28 cellular contexts compared by ENCODE assay signal in the genomic region with DNA sequence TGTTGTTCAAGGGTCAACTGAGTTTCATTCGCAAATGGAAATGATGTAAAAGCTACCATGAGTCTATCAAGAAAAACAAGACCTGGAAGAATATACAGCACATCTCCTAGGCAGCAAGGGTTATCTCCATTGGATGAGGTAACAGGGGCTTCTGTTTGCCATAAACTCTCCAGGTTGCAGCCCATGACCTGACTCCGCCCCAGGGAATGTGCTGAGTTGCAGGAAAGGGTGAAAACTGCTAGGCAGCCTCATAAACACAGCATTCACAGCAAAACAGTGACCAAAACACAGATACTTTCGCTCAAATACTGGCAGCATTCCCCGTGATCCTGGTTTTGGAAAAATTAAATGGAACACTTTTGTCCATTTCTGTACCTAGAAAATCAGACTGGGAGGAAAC. TPM values are rescaled to one million over a fixed set of nuclear protein-coding genes. Genes with fewer than 3 reads are reported as not detected.
DNase-seq lines count a peak whose midpoint lies in the region; ATAC-seq, FAIRE-seq and TF ChIP-seq lines count a peak whose summit lies in the region.
"Had no signal": no experiment of that assay in that cellular context is flagged by ENCODE, and none has a peak within 500 bp of the region (broad histone marks: within the 10 kb centered on the region; RNA-seq: fewer than 3 reads in every experiment).

No MANE protein-coding gene starts in this region.

- no peaks in the 10 kb centered on the region for H3K79me1 ChIP-seq in H1 (ENCODE audit: low read depth, low read length)

- H2AFZ ChIP-seq in HepG2 (ENCODE audit: low read length) (no peak overlapping the region), H1 (ENCODE audit: low read length) (no peak overlapping the region)

- DNase-seq in HepG2 (ENCODE audit: low spot score) (no peak), right lobe of liver (no peak), H1 (ENCODE audit: low read depth in 1 of 2, low spot score in 2 of 2) (no peak), left kidney (ENCODE audit: low read depth, low spot score) (peak; percentile 30), T-helper 17 cell (no peak), globus pallidus (ENCODE audit: low spot score) (no peak)
- DNase-seq: Calu3; CD8-positive, alpha-beta memory T cell; DMS53; H9; Karpas-422; MV-4-11; NCI-H1105 treated with DMSO at 0.1 percent for 48 hours; NCI-H1694; NCI-H2081; NCI-H2171; NCI-H524 treated with DMSO at 0.1 percent for 48 hours; NCI-H82; Peyer's patch; SJCRH30 had no signal

- no peak overlapping the region for H2BK5ac ChIP-seq in H1 (ENCODE audit: low read depth, low read length)

- peaks cover 2% of the 10 kb centered on the region for H3K36me3 Mint-ChIP-seq in T-helper 17 cell (ENCODE audit: low read depth)

- H3K18ac ChIP-seq in H1 (ENCODE audit: extremely low read depth, low read length), result no peak overlapping the region

- FAIRE-seq in HepG2 (lab: Jason Lieb, UNC) (no peak), H1 (lab: Jason Lieb, UNC) (no peak)

- TF ChIP-seq POLR2A in HepG2 (IDR thresholded peaks at IDR 0.05; ENCODE audit: insufficient read depth in 1 of 2, low read depth in 2 of 2, low read length in 2 of 2) (no peak), right lobe of liver (IDR thresholded peaks at IDR 0.05) (no peak), H1 (IDR thresholded peaks at IDR 0.05; ENCODE audit: control extremely low read depth in 1 of 2, low read depth in 2 of 2, low read length in 2 of 2) (no peak)

- ATAC-seq in HepG2 (no peak), right lobe of liver (no peak), HG03378 (IDR thresholded peaks at IDR 0.05; ENCODE audit: unreplicated experiment) (no peak), T-helper 17 cell (no peak), HG03097 (IDR thresholded peaks at IDR 0.05; ENCODE audit: low FRiP score, unreplicated experiment) (no peak)

- H4K5ac ChIP-seq in H1 (ENCODE audit: insufficient read length, low read depth, low read length), result no peak overlapping the region

- H3K27ac ChIP-seq in HepG2 (ENCODE audit: extremely low read length, insufficient read depth, low read length), result no peak overlapping the region
- no peak overlapping the region for H3K27ac ChIP-seq in right lobe of liver
- no peak overlapping the region for H3K27ac ChIP-seq in H1 (ENCODE audit: low read depth, low read length)
- H3K27ac ChIP-seq: 22Rv1, C4-2B, Peyer's patch, SJCRH30 had no signal

- H4K91ac ChIP-seq in H1 (replicated peaks; ENCODE audit: insufficient read length, low read length), result no peak overlapping the region

- intact Hi-C loops in HepG2 (cut with micrococcal nuclease; ENCODE audit: unreplicated experiment) (no loop called here), right lobe of liver (cut with DNase I) (no loop called here)

- H3K14ac ChIP-seq in H1 (ENCODE audit: insufficient read length), result no peak overlapping the region

- H3K79me2 ChIP-seq in HepG2 (ENCODE audit: insufficient read depth, low read length) (no peaks in the 10 kb centered on the region), H1 (ENCODE audit: control insufficient read depth in 1 of 2, insufficient read depth in 2 of 2, low read length in 2 of 2) (no peaks in the 10 kb centered on the region)

- 98% methylated on average over 4 of the region's 4 CpGs for WGBS in HepG2 (ENCODE audit: low lambda C conversion rate)
- WGBS in right lobe of liver (ENCODE audit: insufficient coverage, low coverage, low lambda C conversion rate, missing lambda C conversion rate), result 80% methylated on average over 2 of the region's 4 CpGs
- WGBS in H1 (ENCODE audit: extremely low coverage in 1 of 2, insufficient coverage in 1 of 2, insufficient read length in 1 of 2, insufficient replicate concordance in 2 of 2, low coverage in 1 of 2, low lambda C conversion rate in 2 of 2, missing lambda C conversion rate in 1 of 2), 2 experiments, result 93% methylated on average over 4 of the region's 4 CpGs; no CpG with 5 or more reads in 1 of the 2 experiments

- H4K20me1 ChIP-seq in HepG2 (ENCODE audit: insufficient read depth, low read length) (no peaks in the 10 kb centered on the region; the same call in 1 of the 2 replicates), H1 (replicated peaks in 1 of 2; ENCODE audit: control insufficient read depth in 1 of 2, insufficient read depth in 2 of 2, low read length in 2 of 2) (no peaks in the 10 kb centered on the region)

- H3K9me3 ChIP-seq in HepG2 (ENCODE audit: low read length) (no peaks in the 10 kb centered on the region), right lobe of liver (no peaks in the 10 kb centered on the region), H1 (ENCODE audit: insufficient read depth in 2 of 2, low read depth in 1 of 2, low read length in 1 of 2) (no peaks in the 10 kb centered on the region), T-helper 17 cell (ENCODE audit: control insufficient read depth, low read length, poor library complexity, severe bottlenecking) (no peaks in the 10 kb centered on the region)
- H3K9me3 ChIP-seq: Peyer's patch, SJCRH30 had no signal

- no peaks in the 10 kb centered on the region for H3K4me1 ChIP-seq in HepG2 (ENCODE audit: insufficient read depth, low read length)
- no peaks in the 10 kb centered on the region for H3K4me1 ChIP-seq in right lobe of liver
- no peaks in the 10 kb centered on the region for H3K4me1 ChIP-seq in H1 (replicated peaks in 1 of 4; ENCODE audit: control insufficient read depth in 3 of 4, insufficient read depth in 4 of 4, low read length in 3 of 4)
- H3K4me1 ChIP-seq: Peyer's patch had no signal

- no peak overlapping the region for H3K56ac ChIP-seq in H1 (replicated peaks; ENCODE audit: insufficient read length, low read depth, low read length)

- H3K27me3 Mint-ChIP-seq in T-helper 17 cell, result no peaks in the 10 kb centered on the region
- H3K27me3 Mint-ChIP-seq: CD8-positive, alpha-beta memory T cell; IgD-negative memory B cell had no signal

- H3K27me3 ChIP-seq in HepG2 (ENCODE audit: control insufficient read depth in 1 of 2, insufficient read depth in 2 of 2, low read length in 2 of 2) (no peaks in the 10 kb centered on the region), right lobe of liver (no peaks in the 10 kb centered on the region), H1 (replicated peaks in 1 of 4; ENCODE audit: control insufficient read depth in 3 of 4, extremely low read depth in 1 of 4, insufficient read depth in 3 of 4, low read length in 3 of 4) (peaks cover 0 to 1% (median 0%) of the 10 kb centered on the region in 4 experiments; a peak in 1 of 7 replicates)
- H3K27me3 ChIP-seq: Peyer's patch, SJCRH30 had no signal

- TF ChIP-seq EP300 in HepG2 (IDR thresholded peaks at IDR 0.05; ENCODE audit: low read depth in 2 of 2, low read length in 2 of 2) (no peak), HepG2 (CRISPR knock-in tag; IDR thresholded peaks at IDR 0.05; ENCODE audit: borderline replicate concordance) (no peak), H1 (IDR thresholded peaks at IDR 0.05; ENCODE audit: borderline replicate concordance in 1 of 2, low read depth in 2 of 2, low read length in 2 of 2) (no peak)

- no peak overlapping the region for H3K23ac ChIP-seq in H1 (ENCODE audit: insufficient read length)

- H3K23me2 ChIP-seq in H1 (ENCODE audit: low read depth, low read length), result no peaks in the 10 kb centered on the region; the same call in 1 of the 2 replicates

- POLR2A ChIA-PET in HepG2 (lab: Yijun Ruan, JAX) (no interaction called here), H1 (lab: Charles Lee; ENCODE audit: partially characterized antibody) (interaction anchor here (1.3 to 1.6 kb wide), 2 partner anchors 24 to 55 kb away, joined by 3 read pairs; no protein-coding TSS in a partner anchor)

- no peak overlapping the region for H2BK120ac ChIP-seq in H1 (replicated peaks; ENCODE audit: low read depth, low read length)

- in situ Hi-C loops in HepG2 (cut with HindIII; ENCODE audit: extremely low pct_ligation_motif_present, low pct_unique_long_range_greater_than_20kb), result no loop called here

- H3K4me2 ChIP-seq in HepG2 (ENCODE audit: low read depth, low read length) (no peak overlapping the region), H1 (ENCODE audit: insufficient read depth in 1 of 2, low read depth in 2 of 2, low read length in 2 of 2) (no peak overlapping the region)

- H3K4me1 Mint-ChIP-seq in T-helper 17 cell, result peaks cover 6% of the 10 kb centered on the region
- H3K4me1 Mint-ChIP-seq: H9, IgD-negative memory B cell had no signal

- no peak overlapping the region for H2BK20ac ChIP-seq in H1 (ENCODE audit: low read length)

- H2BK15ac ChIP-seq in H1 (ENCODE audit: low read length), result no peak overlapping the region

- no peak overlapping the region for H3K4ac ChIP-seq in H1 (replicated peaks; ENCODE audit: insufficient read length, low read depth, low read length)

- H2BK12ac ChIP-seq in H1 (ENCODE audit: low read depth, low read length), result no peak overlapping the region

- no peak for TF ChIP-seq RAD21 in HepG2 (CRISPR knock-in tag; IDR thresholded peaks at IDR 0.05)
- no peak for TF ChIP-seq RAD21 in H1 (IDR thresholded peaks at IDR 0.05 in 1 of 2, conservative IDR thresholded peaks at IDR 0.05 in 1 of 2; ENCODE audit: low read depth in 2 of 2, low read length in 2 of 2)

- no TSS peak for BruUV-seq in HepG2 (replicated peaks; lab: Mats Ljungman, UMichigan)

- H3K9ac ChIP-seq in HepG2 (ENCODE audit: insufficient read depth, low read depth, low read length), result no peak overlapping the region
- H3K9ac ChIP-seq in H1 (replicated peaks in 1 of 4; ENCODE audit: extremely low read depth in 1 of 4, low read depth in 3 of 4, low read length in 3 of 4), result no peak overlapping the region

- CTCF ChIA-PET in HepG2 (lab: Yijun Ruan, JAX; ENCODE audit: low intra/inter-chr PET ratio, low total read pairs) (interaction anchor here (2.2 kb wide), 1 partner anchor 196 kb away, joined by 11 read pairs; no protein-coding TSS in a partner anchor), H1 (lab: Charles Lee; ENCODE audit: partially characterized antibody) (interaction anchor here (0.6 to 1.4 kb wide), 6 partner anchors 16 to 199 kb away, joined by 3 read pairs; no protein-coding TSS in a partner anchor)

- no peak overlapping the region for H4K8ac ChIP-seq in H1 (ENCODE audit: extremely low read depth, insufficient read depth, low read length)

- H3K36me3 ChIP-seq in HepG2 (replicated peaks in 1 of 2; ENCODE audit: control insufficient read depth in 1 of 2, insufficient read depth in 2 of 2, low read length in 2 of 2), result peaks cover 5 to 11% of the 10 kb centered on the region in 2 experiments
- H3K36me3 ChIP-seq in right lobe of liver, result peaks cover 0 to 40% (median 7%) of the 10 kb centered on the region in 4 donors
- peaks cover 5 to 38% (median 17%) of the 10 kb centered on the region in 4 experiments; a peak in 6 of 8 replicates for H3K36me3 ChIP-seq in H1 (ENCODE audit: control insufficient read depth in 2 of 4, insufficient read depth in 4 of 4, low read length in 3 of 4)

- no peak overlapping the region for H3K27ac Mint-ChIP-seq in T-helper 17 cell
- H3K27ac Mint-ChIP-seq: CD8-positive, alpha-beta memory T cell; IgD-negative memory B cell had no signal

- H2AK5ac ChIP-seq in H1 (ENCODE audit: low read depth, low read length), result no peak overlapping the region

- no peak for TF ChIP-seq CTCF in HepG2 (CRISPR knock-in tag; IDR thresholded peaks at IDR 0.05)
- no peak for TF ChIP-seq CTCF in right lobe of liver (IDR thresholded peaks at IDR 0.05)
- TF ChIP-seq CTCF in H1 (IDR thresholded peaks at IDR 0.05; ENCODE audit: control extremely low read depth in 1 of 3, insufficient read depth in 1 of 3, low read depth in 1 of 3, low read length in 3 of 3), result no peak

- no peak overlapping the region for H3K4me3 Mint-ChIP-seq in T-helper 17 cell
- H3K4me3 Mint-ChIP-seq: CD8-positive, alpha-beta memory T cell; H9; IgD-negative memory B cell had no signal

- no peak overlapping the region for H3K4me3 ChIP-seq in HepG2 (replicated peaks in 1 of 3; ENCODE audit: insufficient read depth in 1 of 3, low read depth in 2 of 3, low read length in 3 of 3)
- H3K4me3 ChIP-seq in right lobe of liver, result no peak overlapping the region
- no peak overlapping the region for H3K4me3 ChIP-seq in H1 (ENCODE audit: extremely low read depth in 1 of 4, insufficient read depth in 2 of 4, low read depth in 3 of 4, low read length in 4 of 4)
- H3K4me3 ChIP-seq: Peyer's patch, SJCRH30 had no signal

RNA-seq across cellular contexts. Expression of gene ACTA1, which starts 20.2 kb away (rescaled TPM):
- total RNA-seq in HepG2 (2016; rRNA removed; fragmentation: Illumina TruSeq; extraction: Trizol) (5.2 and 5.9 TPM in 2 replicates), right lobe of liver (10 to 100 TPM in 1 of 6 experiments, 1 to 10 TPM in 4, not detected in 1; 1.1 to 14.2 (median 1.3) TPM), T-helper 17 cell (not detected)
- total RNA-seq in HepG2 (2016; cell fraction: cytosol; rRNA removed; fragmentation: Illumina TruSeq; extraction: Trizol; ENCODE audit: low read depth), result 5.1 and 5.2 TPM in 2 replicates
- total RNA-seq in HepG2 (2016; cell fraction: insoluble cytoplasmic fraction; rRNA removed; fragmentation: Illumina TruSeq; extraction: Trizol), result 5.5 TPM in 2 replicates
- total RNA-seq in HepG2 (2016; cell fraction: membrane; rRNA removed; fragmentation: Illumina TruSeq; extraction: Trizol), result 5.3 and 6.0 TPM in 2 replicates
- 3.9 and 5.9 TPM in 2 replicates for total RNA-seq in HepG2 (2016; cell fraction: nucleus; rRNA removed; fragmentation: Illumina TruSeq; extraction: Trizol)
- polyA plus RNA-seq in HepG2 (2011; rRNA removed) (1.4 and 3.0 TPM in 2 replicates), H1 (2011; rRNA removed) (23.5 and 49.6 TPM in 2 replicates)
- 1.6 and 1.8 TPM in 2 replicates for polyA plus RNA-seq in HepG2 (2011; cell fraction: cytosol; rRNA removed)
- polyA plus RNA-seq in HepG2 (2011; cell fraction: nucleus; rRNA removed), result 3.8 and 5.9 TPM in 2 replicates
- 0.86 and 1.1 TPM in 2 replicates for polyA plus RNA-seq in HepG2 (2012)
- polyA plus RNA-seq in HepG2 (2016; cell fraction: cytosol; fragmentation: Illumina TruSeq; extraction: Trizol; ENCODE audit: low read depth), result 11.4 and 12.1 TPM in 2 replicates
- polyA plus RNA-seq in HepG2 (2016; cell fraction: insoluble cytoplasmic fraction; fragmentation: Illumina TruSeq; extraction: Trizol; ENCODE audit: low read depth), result 11.6 and 13.4 TPM in 2 replicates
- polyA plus RNA-seq in HepG2 (2016; cell fraction: membrane; fragmentation: Illumina TruSeq; extraction: Trizol; ENCODE audit: low read depth), result 11.0 and 11.7 TPM in 2 replicates
- 15.3 and 15.9 TPM in 2 replicates for polyA plus RNA-seq in HepG2 (2016; cell fraction: nucleus; fragmentation: Illumina TruSeq; extraction: Trizol; ENCODE audit: insufficient read depth, low read depth)
- polyA minus RNA-seq in HepG2 (2011; rRNA and poly(A)+ RNA removed; ENCODE audit: low replicate concordance), result 1.9 TPM in 1 of 2 replicates, not detected in the other
- polyA minus RNA-seq in HepG2 (2011; cell fraction: cytosol; rRNA and poly(A)+ RNA removed), result 0.79 and 3.4 TPM in 2 replicates
- polyA minus RNA-seq in HepG2 (2011; cell fraction: nucleus; rRNA and poly(A)+ RNA removed), result 0.39 and 0.99 TPM in 2 replicates
- 56.2 and 58.2 TPM in 2 replicates for total RNA-seq in H1 (2021; fragmentation: NEBNext Ultra II Directional; extraction: Animal tissue kit (Norgen Biotek cat#: 25700))
- polyA plus RNA-seq in H1 (2011; cell fraction: cytosol; rRNA removed), result 29.2 TPM
- 34.0 TPM for polyA plus RNA-seq in H1 (2011; cell fraction: nucleus; rRNA removed)
- polyA plus RNA-seq in H1 (2012, experiment 1 of 2), result 27.7 to 38.9 TPM (median 29.2 TPM) in 4 replicates
- 32.8 TPM for polyA plus RNA-seq in H1 (2012, experiment 2 of 2)
- polyA plus RNA-seq in H1 (2013, experiment 1 of 2), result 60.4 TPM
- polyA plus RNA-seq in H1 (2013, experiment 2 of 2), result 60.9 TPM
- 9.3 and 14.8 TPM in 2 replicates for polyA minus RNA-seq in H1 (2011; rRNA and poly(A)+ RNA removed)
- polyA minus RNA-seq in H1 (2011; cell fraction: cytosol; rRNA and poly(A)+ RNA removed), result 31.8 TPM
- 13.7 TPM for polyA minus RNA-seq in H1 (2011; cell fraction: nucleus; rRNA and poly(A)+ RNA removed)
- total RNA-seq: CD8-positive, alpha-beta memory T cell; M059J; OCI-LY7 had no signal
- polyA plus RNA-seq: AG04450; CD8-positive, alpha-beta memory T cell; IgD-negative memory B cell had no signal

RNA-seq across cellular contexts. Expression of gene NUP133, which starts 54.1 kb away (rescaled TPM):
- 45.6 and 78.5 TPM in 2 replicates for total RNA-seq in HepG2 (2016; rRNA removed; fragmentation: Illumina TruSeq; extraction: Trizol)
- total RNA-seq in HepG2 (2016; cell fraction: cytosol; rRNA removed; fragmentation: Illumina TruSeq; extraction: Trizol; ENCODE audit: low read depth), result 9.6 and 10.7 TPM in 2 replicates
- 46.9 and 76.4 TPM in 2 replicates for total RNA-seq in HepG2 (2016; cell fraction: insoluble cytoplasmic fraction; rRNA removed; fragmentation: Illumina TruSeq; extraction: Trizol)
- total RNA-seq in HepG2 (2016; cell fraction: membrane; rRNA removed; fragmentation: Illumina TruSeq; extraction: Trizol), result 15.8 and 18.8 TPM in 2 replicates
- total RNA-seq in HepG2 (2016; cell fraction: nucleus; rRNA removed; fragmentation: Illumina TruSeq; extraction: Trizol), result 29.2 and 34.2 TPM in 2 replicates
- 16.8 and 17.7 TPM in 2 replicates for polyA plus RNA-seq in HepG2 (2011; rRNA removed)
- 8.1 and 10.3 TPM in 2 replicates for polyA plus RNA-seq in HepG2 (2011; cell fraction: cytosol; rRNA removed)
- 13.7 and 16.6 TPM in 2 replicates for polyA plus RNA-seq in HepG2 (2011; cell fraction: nucleus; rRNA removed)
- polyA plus RNA-seq in HepG2 (2012), result 14.1 and 16.5 TPM in 2 replicates
- 2.5 and 2.6 TPM in 2 replicates for polyA plus RNA-seq in HepG2 (2016; cell fraction: cytosol; fragmentation: Illumina TruSeq; extraction: Trizol; ENCODE audit: low read depth)
- polyA plus RNA-seq in HepG2 (2016; cell fraction: insoluble cytoplasmic fraction; fragmentation: Illumina TruSeq; extraction: Trizol; ENCODE audit: low read depth), result 44.2 and 47.9 TPM in 2 replicates
- polyA plus RNA-seq in HepG2 (2016; cell fraction: membrane; fragmentation: Illumina TruSeq; extraction: Trizol; ENCODE audit: low read depth), result 6.6 and 6.8 TPM in 2 replicates
- polyA plus RNA-seq in HepG2 (2016; cell fraction: nucleus; fragmentation: Illumina TruSeq; extraction: Trizol; ENCODE audit: insufficient read depth, low read depth), result 25.0 and 28.2 TPM in 2 replicates
- polyA minus RNA-seq in HepG2 (2011; rRNA and poly(A)+ RNA removed; ENCODE audit: low replicate concordance), result 30.6 and 31.0 TPM in 2 replicates
- polyA minus RNA-seq in HepG2 (2011; cell fraction: cytosol; rRNA and poly(A)+ RNA removed), result 20.1 and 21.5 TPM in 2 replicates
- 30.6 and 37.9 TPM in 2 replicates for polyA minus RNA-seq in HepG2 (2011; cell fraction: nucleus; rRNA and poly(A)+ RNA removed)
- total RNA-seq in right lobe of liver, result 10 to 100 TPM in 5 of 6 experiments, 1 to 10 TPM in 1; 8.5 to 14.4 (median 11.5) TPM
- 67.6 and 72.1 TPM in 2 replicates for total RNA-seq in H1 (2021; fragmentation: NEBNext Ultra II Directional; extraction: Animal tissue kit (Norgen Biotek cat#: 25700))
- 20.6 and 21.2 TPM in 2 replicates for polyA plus RNA-seq in H1 (2011; rRNA removed)
- polyA plus RNA-seq in H1 (2011; cell fraction: cytosol; rRNA removed), result 21.4 TPM
- 54.9 TPM for polyA plus RNA-seq in H1 (2011; cell fraction: nucleus; rRNA removed)
- 23.6 to 33.8 TPM (median 29.6 TPM) in 4 replicates for polyA plus RNA-seq in H1 (2012, experiment 1 of 2)
- polyA plus RNA-seq in H1 (2012, experiment 2 of 2), result 3.7 TPM
- 24.7 TPM for polyA plus RNA-seq in H1 (2013, experiment 1 of 2)
- 23.2 TPM for polyA plus RNA-seq in H1 (2013, experiment 2 of 2)
- polyA minus RNA-seq in H1 (2011; rRNA and poly(A)+ RNA removed), result 56.7 and 83.9 TPM in 2 replicates
- 29.9 TPM for polyA minus RNA-seq in H1 (2011; cell fraction: cytosol; rRNA and poly(A)+ RNA removed)
- 39.1 TPM for polyA minus RNA-seq in H1 (2011; cell fraction: nucleus; rRNA and poly(A)+ RNA removed)
- 10 to 100 TPM; 26.0 to 35.9 TPM for total RNA-seq in T-helper 17 cell

Comparison
In these comparisons a context has a peak if more than half of its experiments do, and no peak if none do; other contexts are left out.
1. Of the 41 proteins assayed by ChIP-seq in both HepG2 and H1: peak only in HepG2: none; only in H1: none; in both: MAFK; in neither: 40.